ENCODE assay signal across 1 cellular context in the genomic region with DNA sequence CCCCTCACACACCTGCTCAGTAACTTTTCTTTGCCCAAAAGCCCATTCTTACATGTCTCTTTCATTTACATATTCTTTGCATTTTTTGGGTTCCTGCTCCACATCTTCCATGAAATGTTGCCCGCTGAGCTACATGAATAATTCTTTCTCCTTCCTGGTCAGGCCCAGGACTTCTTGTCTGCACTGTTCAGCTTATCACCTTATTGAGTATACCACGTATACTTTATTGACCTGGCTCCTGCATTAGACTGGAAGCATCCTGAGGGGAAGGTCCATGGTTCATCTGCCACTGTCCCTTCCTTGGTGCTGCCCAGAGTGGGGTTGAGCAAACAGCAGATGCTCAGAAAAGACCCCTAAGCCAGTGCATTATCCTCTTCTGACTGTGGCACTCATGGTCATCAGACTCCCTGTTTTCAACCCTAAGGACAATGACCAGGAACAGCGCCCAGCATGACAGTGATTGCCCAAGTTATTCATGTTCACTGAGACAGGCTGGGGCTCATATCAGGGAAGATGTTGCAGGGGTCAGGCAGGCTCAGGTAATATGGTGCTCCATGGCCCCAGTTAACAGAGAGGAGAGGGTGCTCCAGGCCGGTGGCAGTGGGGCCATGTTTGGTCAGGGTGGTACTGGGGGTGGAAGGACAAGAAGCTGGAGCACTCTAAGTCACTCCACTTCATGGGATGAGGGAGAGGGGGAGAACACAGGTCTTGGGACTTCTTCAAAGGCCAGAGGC.
TF ChIP-seq lines count a peak whose summit lies in the region.

No MANE protein-coding gene starts in this region.

TF ChIP-seq in HepG2, 621 proteins besides CTCF, POLR2A, EP300 and RAD21 (continued from another document and continues in another):
- TF ChIP-seq ASH2L (IDR thresholded peaks at IDR 0.05; ENCODE audit: insufficient read length, low read depth, low read length) (no peak), JARID2 (CRISPR knock-in tag; IDR thresholded peaks at IDR 0.05; ENCODE audit: insufficient replicate concordance) (no peak), HNF4A (CRISPR knock-in tag; IDR thresholded peaks at IDR 0.05) (peak; percentile 31), SNAI1 (CRISPR knock-in tag; IDR thresholded peaks at IDR 0.05; ENCODE audit: borderline replicate concordance) (no peak), RARG (CRISPR knock-in tag; IDR thresholded peaks at IDR 0.05; ENCODE audit: low read depth) (no peak), KLF6 (CRISPR knock-in tag; IDR thresholded peaks at IDR 0.05) (no peak), ZNF101 (CRISPR knock-in tag; IDR thresholded peaks at IDR 0.05; ENCODE audit: borderline replicate concordance, low read depth) (no peak), ZNF776 (CRISPR knock-in tag; IDR thresholded peaks at IDR 0.05) (peak; percentile 75), SIX4 (CRISPR knock-in tag; IDR thresholded peaks at IDR 0.05) (no peak), HHEX (CRISPR knock-in tag; IDR thresholded peaks at IDR 0.05) (no peak), ZNF12 (CRISPR knock-in tag; IDR thresholded peaks at IDR 0.05) (no peak), CCDC6 (CRISPR knock-in tag; IDR thresholded peaks at IDR 0.05) (peak; percentile 34; the same call in 1 of the 2 replicates), NPAS2 (CRISPR knock-in tag; IDR thresholded peaks at IDR 0.05; ENCODE audit: borderline replicate concordance) (no peak), ZNF607 (CRISPR knock-in tag; IDR thresholded peaks at IDR 0.05; ENCODE audit: borderline replicate concordance) (peak; percentile 54; the same call in 1 of the 2 replicates), YEATS2 (CRISPR knock-in tag; IDR thresholded peaks at IDR 0.05; ENCODE audit: borderline replicate concordance) (no peak), SALL2 (CRISPR knock-in tag; IDR thresholded peaks at IDR 0.05) (no peak), ZNF251 (CRISPR knock-in tag; IDR thresholded peaks at IDR 0.05) (no peak), KLF9 (CRISPR knock-in tag; IDR thresholded peaks at IDR 0.05; ENCODE audit: low read depth) (no peak), HDAC6 (IDR thresholded peaks at IDR 0.05; ENCODE audit: low read depth, low read length) (no peak), JUNB (CRISPR knock-in tag; IDR thresholded peaks at IDR 0.05; ENCODE audit: borderline replicate concordance) (no peak)
- TF ChIP-seq, protein P1, sequence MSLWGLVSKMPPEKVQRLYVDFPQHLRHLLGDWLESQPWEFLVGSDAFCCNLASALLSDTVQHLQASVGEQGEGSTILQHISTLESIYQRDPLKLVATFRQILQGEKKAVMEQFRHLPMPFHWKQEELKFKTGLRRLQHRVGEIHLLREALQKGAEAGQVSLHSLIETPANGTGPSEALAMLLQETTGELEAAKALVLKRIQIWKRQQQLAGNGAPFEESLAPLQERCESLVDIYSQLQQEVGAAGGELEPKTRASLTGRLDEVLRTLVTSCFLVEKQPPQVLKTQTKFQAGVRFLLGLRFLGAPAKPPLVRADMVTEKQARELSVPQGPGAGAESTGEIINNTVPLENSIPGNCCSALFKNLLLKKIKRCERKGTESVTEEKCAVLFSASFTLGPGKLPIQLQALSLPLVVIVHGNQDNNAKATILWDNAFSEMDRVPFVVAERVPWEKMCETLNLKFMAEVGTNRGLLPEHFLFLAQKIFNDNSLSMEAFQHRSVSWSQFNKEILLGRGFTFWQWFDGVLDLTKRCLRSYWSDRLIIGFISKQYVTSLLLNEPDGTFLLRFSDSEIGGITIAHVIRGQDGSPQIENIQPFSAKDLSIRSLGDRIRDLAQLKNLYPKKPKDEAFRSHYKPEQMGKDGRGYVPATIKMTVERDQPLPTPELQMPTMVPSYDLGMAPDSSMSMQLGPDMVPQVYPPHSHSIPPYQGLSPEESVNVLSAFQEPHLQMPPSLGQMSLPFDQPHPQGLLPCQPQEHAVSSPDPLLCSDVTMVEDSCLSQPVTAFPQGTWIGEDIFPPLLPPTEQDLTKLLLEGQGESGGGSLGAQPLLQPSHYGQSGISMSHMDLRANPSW (CRISPR knock-in tag; IDR thresholded peaks at IDR 0.05; ENCODE audit: borderline replicate concordance), result 0 out of 2 replicates have a peak, but pooled peaks have one; percentile 44
- TF ChIP-seq, protein P2, sequence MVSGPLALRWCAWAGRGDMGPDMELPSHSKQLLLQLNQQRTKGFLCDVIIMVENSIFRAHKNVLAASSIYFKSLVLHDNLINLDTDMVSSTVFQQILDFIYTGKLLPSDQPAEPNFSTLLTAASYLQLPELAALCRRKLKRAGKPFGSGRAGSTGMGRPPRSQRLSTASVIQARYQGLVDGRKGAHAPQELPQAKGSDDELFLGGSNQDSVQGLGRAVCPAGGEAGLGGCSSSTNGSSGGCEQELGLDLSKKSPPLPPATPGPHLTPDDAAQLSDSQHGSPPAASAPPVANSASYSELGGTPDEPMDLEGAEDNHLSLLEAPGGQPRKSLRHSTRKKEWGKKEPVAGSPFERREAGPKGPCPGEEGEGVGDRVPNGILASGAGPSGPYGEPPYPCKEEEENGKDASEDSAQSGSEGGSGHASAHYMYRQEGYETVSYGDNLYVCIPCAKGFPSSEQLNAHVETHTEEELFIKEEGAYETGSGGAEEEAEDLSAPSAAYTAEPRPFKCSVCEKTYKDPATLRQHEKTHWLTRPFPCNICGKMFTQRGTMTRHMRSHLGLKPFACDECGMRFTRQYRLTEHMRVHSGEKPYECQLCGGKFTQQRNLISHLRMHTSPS (CRISPR knock-in tag; IDR thresholded peaks at IDR 0.05; ENCODE audit: low read depth), result 0 out of 2 replicates have a peak, but pooled peaks have one; percentile 12
- TF ChIP-seq, protein P3, sequence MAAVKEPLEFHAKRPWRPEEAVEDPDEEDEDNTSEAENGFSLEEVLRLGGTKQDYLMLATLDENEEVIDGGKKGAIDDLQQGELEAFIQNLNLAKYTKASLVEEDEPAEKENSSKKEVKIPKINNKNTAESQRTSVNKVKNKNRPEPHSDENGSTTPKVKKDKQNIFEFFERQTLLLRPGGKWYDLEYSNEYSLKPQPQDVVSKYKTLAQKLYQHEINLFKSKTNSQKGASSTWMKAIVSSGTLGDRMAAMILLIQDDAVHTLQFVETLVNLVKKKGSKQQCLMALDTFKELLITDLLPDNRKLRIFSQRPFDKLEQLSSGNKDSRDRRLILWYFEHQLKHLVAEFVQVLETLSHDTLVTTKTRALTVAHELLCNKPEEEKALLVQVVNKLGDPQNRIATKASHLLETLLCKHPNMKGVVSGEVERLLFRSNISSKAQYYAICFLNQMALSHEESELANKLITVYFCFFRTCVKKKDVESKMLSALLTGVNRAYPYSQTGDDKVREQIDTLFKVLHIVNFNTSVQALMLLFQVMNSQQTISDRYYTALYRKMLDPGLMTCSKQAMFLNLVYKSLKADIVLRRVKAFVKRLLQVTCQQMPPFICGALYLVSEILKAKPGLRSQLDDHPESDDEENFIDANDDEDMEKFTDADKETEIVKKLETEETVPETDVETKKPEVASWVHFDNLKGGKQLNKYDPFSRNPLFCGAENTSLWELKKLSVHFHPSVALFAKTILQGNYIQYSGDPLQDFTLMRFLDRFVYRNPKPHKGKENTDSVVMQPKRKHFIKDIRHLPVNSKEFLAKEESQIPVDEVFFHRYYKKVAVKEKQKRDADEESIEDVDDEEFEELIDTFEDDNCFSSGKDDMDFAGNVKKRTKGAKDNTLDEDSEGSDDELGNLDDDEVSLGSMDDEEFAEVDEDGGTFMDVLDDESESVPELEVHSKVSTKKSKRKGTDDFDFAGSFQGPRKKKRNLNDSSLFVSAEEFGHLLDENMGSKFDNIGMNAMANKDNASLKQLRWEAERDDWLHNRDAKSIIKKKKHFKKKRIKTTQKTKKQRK (IDR thresholded peaks at IDR 0.05; ENCODE audit: low read length), result no peak
- TF ChIP-seq, protein P4, sequence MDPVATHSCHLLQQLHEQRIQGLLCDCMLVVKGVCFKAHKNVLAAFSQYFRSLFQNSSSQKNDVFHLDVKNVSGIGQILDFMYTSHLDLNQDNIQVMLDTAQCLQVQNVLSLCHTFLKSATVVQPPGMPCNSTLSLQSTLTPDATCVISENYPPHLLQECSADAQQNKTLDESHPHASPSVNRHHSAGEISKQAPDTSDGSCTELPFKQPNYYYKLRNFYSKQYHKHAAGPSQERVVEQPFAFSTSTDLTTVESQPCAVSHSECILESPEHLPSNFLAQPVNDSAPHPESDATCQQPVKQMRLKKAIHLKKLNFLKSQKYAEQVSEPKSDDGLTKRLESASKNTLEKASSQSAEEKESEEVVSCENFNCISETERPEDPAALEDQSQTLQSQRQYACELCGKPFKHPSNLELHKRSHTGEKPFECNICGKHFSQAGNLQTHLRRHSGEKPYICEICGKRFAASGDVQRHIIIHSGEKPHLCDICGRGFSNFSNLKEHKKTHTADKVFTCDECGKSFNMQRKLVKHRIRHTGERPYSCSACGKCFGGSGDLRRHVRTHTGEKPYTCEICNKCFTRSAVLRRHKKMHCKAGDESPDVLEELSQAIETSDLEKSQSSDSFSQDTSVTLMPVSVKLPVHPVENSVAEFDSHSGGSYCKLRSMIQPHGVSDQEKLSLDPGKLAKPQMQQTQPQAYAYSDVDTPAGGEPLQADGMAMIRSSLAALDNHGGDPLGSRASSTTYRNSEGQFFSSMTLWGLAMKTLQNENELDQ (CRISPR knock-in tag; IDR thresholded peaks at IDR 0.05; ENCODE audit: borderline replicate concordance), result no peak
- TF ChIP-seq, protein P5, sequence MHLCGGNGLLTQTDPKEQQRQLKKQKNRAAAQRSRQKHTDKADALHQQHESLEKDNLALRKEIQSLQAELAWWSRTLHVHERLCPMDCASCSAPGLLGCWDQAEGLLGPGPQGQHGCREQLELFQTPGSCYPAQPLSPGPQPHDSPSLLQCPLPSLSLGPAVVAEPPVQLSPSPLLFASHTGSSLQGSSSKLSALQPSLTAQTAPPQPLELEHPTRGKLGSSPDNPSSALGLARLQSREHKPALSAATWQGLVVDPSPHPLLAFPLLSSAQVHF (CRISPR knock-in tag; IDR thresholded peaks at IDR 0.05), result no peak
- TF ChIP-seq, protein P6, sequence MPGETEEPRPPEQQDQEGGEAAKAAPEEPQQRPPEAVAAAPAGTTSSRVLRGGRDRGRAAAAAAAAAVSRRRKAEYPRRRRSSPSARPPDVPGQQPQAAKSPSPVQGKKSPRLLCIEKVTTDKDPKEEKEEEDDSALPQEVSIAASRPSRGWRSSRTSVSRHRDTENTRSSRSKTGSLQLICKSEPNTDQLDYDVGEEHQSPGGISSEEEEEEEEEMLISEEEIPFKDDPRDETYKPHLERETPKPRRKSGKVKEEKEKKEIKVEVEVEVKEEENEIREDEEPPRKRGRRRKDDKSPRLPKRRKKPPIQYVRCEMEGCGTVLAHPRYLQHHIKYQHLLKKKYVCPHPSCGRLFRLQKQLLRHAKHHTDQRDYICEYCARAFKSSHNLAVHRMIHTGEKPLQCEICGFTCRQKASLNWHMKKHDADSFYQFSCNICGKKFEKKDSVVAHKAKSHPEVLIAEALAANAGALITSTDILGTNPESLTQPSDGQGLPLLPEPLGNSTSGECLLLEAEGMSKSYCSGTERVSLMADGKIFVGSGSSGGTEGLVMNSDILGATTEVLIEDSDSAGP (CRISPR knock-in tag; IDR thresholded peaks at IDR 0.05; ENCODE audit: borderline replicate concordance), result peak; percentile 77
- TF ChIP-seq, protein P7, sequence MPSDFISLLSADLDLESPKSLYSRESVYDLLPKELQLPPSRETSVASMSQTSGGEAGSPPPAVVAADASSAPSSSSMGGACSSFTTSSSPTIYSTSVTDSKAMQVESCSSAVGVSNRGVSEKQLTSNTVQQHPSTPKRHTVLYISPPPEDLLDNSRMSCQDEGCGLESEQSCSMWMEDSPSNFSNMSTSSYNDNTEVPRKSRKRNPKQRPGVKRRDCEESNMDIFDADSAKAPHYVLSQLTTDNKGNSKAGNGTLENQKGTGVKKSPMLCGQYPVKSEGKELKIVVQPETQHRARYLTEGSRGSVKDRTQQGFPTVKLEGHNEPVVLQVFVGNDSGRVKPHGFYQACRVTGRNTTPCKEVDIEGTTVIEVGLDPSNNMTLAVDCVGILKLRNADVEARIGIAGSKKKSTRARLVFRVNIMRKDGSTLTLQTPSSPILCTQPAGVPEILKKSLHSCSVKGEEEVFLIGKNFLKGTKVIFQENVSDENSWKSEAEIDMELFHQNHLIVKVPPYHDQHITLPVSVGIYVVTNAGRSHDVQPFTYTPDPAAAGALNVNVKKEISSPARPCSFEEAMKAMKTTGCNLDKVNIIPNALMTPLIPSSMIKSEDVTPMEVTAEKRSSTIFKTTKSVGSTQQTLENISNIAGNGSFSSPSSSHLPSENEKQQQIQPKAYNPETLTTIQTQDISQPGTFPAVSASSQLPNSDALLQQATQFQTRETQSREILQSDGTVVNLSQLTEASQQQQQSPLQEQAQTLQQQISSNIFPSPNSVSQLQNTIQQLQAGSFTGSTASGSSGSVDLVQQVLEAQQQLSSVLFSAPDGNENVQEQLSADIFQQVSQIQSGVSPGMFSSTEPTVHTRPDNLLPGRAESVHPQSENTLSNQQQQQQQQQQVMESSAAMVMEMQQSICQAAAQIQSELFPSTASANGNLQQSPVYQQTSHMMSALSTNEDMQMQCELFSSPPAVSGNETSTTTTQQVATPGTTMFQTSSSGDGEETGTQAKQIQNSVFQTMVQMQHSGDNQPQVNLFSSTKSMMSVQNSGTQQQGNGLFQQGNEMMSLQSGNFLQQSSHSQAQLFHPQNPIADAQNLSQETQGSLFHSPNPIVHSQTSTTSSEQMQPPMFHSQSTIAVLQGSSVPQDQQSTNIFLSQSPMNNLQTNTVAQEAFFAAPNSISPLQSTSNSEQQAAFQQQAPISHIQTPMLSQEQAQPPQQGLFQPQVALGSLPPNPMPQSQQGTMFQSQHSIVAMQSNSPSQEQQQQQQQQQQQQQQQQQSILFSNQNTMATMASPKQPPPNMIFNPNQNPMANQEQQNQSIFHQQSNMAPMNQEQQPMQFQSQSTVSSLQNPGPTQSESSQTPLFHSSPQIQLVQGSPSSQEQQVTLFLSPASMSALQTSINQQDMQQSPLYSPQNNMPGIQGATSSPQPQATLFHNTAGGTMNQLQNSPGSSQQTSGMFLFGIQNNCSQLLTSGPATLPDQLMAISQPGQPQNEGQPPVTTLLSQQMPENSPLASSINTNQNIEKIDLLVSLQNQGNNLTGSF (CRISPR knock-in tag; IDR thresholded peaks at IDR 0.05), result 0 out of 2 replicates have a peak, but pooled peaks have one; percentile 37
- TF ChIP-seq, protein P8, sequence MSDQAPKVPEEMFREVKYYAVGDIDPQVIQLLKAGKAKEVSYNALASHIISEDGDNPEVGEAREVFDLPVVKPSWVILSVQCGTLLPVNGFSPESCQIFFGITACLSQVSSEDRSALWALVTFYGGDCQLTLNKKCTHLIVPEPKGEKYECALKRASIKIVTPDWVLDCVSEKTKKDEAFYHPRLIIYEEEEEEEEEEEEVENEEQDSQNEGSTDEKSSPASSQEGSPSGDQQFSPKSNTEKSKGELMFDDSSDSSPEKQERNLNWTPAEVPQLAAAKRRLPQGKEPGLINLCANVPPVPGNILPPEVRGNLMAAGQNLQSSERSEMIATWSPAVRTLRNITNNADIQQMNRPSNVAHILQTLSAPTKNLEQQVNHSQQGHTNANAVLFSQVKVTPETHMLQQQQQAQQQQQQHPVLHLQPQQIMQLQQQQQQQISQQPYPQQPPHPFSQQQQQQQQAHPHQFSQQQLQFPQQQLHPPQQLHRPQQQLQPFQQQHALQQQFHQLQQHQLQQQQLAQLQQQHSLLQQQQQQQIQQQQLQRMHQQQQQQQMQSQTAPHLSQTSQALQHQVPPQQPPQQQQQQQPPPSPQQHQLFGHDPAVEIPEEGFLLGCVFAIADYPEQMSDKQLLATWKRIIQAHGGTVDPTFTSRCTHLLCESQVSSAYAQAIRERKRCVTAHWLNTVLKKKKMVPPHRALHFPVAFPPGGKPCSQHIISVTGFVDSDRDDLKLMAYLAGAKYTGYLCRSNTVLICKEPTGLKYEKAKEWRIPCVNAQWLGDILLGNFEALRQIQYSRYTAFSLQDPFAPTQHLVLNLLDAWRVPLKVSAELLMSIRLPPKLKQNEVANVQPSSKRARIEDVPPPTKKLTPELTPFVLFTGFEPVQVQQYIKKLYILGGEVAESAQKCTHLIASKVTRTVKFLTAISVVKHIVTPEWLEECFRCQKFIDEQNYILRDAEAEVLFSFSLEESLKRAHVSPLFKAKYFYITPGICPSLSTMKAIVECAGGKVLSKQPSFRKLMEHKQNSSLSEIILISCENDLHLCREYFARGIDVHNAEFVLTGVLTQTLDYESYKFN (CRISPR knock-in tag; conservative IDR thresholded peaks at IDR 0.05), result no peak
